19 cellular contexts compared by ENCODE assay signal in the genomic region with DNA sequence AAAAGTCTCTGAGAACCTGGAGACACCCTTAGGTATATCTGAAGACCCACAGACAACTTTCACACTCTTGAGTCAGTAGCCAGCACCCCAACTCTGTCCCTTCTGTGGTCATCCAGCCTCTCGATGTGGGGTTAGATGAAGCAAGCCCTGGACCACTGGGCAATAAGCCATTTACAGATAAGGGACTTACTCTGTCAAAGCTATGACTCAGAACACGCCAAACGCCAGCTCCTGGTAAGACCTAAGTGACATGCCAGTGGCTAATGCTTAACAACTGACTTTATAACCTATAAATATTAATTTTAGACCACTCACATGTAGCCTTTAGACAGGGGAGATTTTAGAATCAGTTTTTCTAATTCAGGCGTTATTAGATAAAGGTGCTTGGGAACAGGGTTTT.
A peak's percentile ranks its signal among the peaks of the same experiment; 100 is the strongest.
DNase-seq lines count a peak whose midpoint lies in the region; ATAC-seq and TF ChIP-seq lines count a peak whose summit lies in the region.
"Had no signal": no experiment of that assay in that cellular context is flagged by ENCODE, and none has a peak within 500 bp of the region (broad histone marks: within the 10 kb centered on the region; RNA-seq: fewer than 3 reads in every experiment).

No MANE protein-coding gene starts in this region.

- H3K27me3 ChIP-seq in mammary epithelial cell (ENCODE audit: insufficient read depth, low read length) (no peaks in the 10 kb centered on the region), adrenal gland (no peaks in the 10 kb centered on the region), upper lobe of right lung (no peaks in the 10 kb centered on the region)
- H3K27me3 ChIP-seq: BLaER1 treated with 17β-estradiol and CSF1 and Interleukin-3, amounts not matched to agents 10 nM and 100 nM had no signal

- H3K4me3 ChIP-seq in mammary epithelial cell (replicated peaks in 1 of 3; ENCODE audit: insufficient read depth in 1 of 3, low read depth in 2 of 3, low read length in 3 of 3) (no peak overlapping the region), adrenal gland (no peak overlapping the region), upper lobe of right lung (no peak overlapping the region)
- H3K4me3 ChIP-seq: BLaER1 treated with 17β-estradiol and CSF1 and Interleukin-3, amounts not matched to agents 10 nM and 100 nM; K562 had no signal

- peak; percentile 11 for DNase-seq in MCF 10A (ENCODE audit: unreplicated experiment)
- no peak for DNase-seq in mammary epithelial cell
- peak in 4 of 7 donors; percentile 14 to 47 (median 28) for DNase-seq in adrenal gland
- peak; percentile 42 for DNase-seq in glomerular visceral epithelial cell (ENCODE audit: extremely low spot score)
- no peak for DNase-seq in NCI-H446 (lab: John Stamatoyannopoulos, UW)
- DNase-seq in upper lobe of right lung: no peak
- DNase-seq: CD8-positive, alpha-beta memory T cell; DND-41; GF-D8; NCI-H1436; NCI-H2029; NCI-H2171 treated with DMSO at 0.1 percent for 48 hours; NCI-H748 treated with DMSO at 0.1 percent for 48 hours; SHP77 treated with DMSO at 0.1 percent for 48 hours had no signal

- ATAC-seq in GM18870 (IDR thresholded peaks at IDR 0.05; ENCODE audit: unreplicated experiment) (no peak), HG02588 (IDR thresholded peaks at IDR 0.05; ENCODE audit: unreplicated experiment) (no peak), upper lobe of right lung (no peak)
- ATAC-seq: K562 had no signal

- H3K27ac Mint-ChIP-seq in MCF 10A (ENCODE audit: low read depth, unreplicated experiment): no peak overlapping the region

- in situ Hi-C loops in mammary epithelial cell (cut with MboI; ENCODE audit: low sequenced_read_pairs in 2 of 2): no loop called here

- TF ChIP-seq POLR2A in adrenal gland (IDR thresholded peaks at IDR 0.05): no peak

- H3K36me3 ChIP-seq in mammary epithelial cell (ENCODE audit: insufficient read depth, low read length) (no peaks in the 10 kb centered on the region), adrenal gland (replicated peaks in 1 of 2) (no peaks in the 10 kb centered on the region), upper lobe of right lung (no peaks in the 10 kb centered on the region)
- H3K36me3 ChIP-seq: BLaER1 treated with 17β-estradiol and CSF1 and Interleukin-3, amounts not matched to agents 10 nM and 100 nM had no signal

- no peaks in the 10 kb centered on the region for H3K9me3 ChIP-seq in mammary epithelial cell (replicated peaks; ENCODE audit: insufficient read depth, low read length)
- H3K9me3 ChIP-seq in adrenal gland (replicated peaks in 1 of 3): no peaks in the 10 kb centered on the region
- H3K9me3 ChIP-seq in upper lobe of right lung: no peaks in the 10 kb centered on the region
- H3K9me3 ChIP-seq: BLaER1 treated with 17β-estradiol and CSF1 and Interleukin-3, amounts not matched to agents 10 nM and 100 nM had no signal

- no peak overlapping the region for H3K9ac ChIP-seq in mammary epithelial cell (ENCODE audit: insufficient read depth, low read length)
- H3K9ac ChIP-seq: BLaER1 treated with 17β-estradiol and CSF1 and Interleukin-3, amounts not matched to agents 10 nM and 100 nM had no signal

- H4K20me1 ChIP-seq in mammary epithelial cell (ENCODE audit: insufficient read depth, low read length): no peaks in the 10 kb centered on the region
- H4K20me1 ChIP-seq: BLaER1 treated with 17β-estradiol and CSF1 and Interleukin-3, amounts not matched to agents 10 nM and 100 nM had no signal

- no peak for TF ChIP-seq CTCF in MCF 10A (IDR thresholded peaks at IDR 0.05; ENCODE audit: unreplicated experiment)
- no peak for TF ChIP-seq CTCF in mammary epithelial cell (conservative IDR thresholded peaks at IDR 0.05 in 1 of 2, IDR thresholded peaks at IDR 0.05 in 1 of 2; ENCODE audit: extremely low read depth in 1 of 2, insufficient read depth in 1 of 2, low read depth in 1 of 2, low read length in 2 of 2)
- TF ChIP-seq CTCF in adrenal gland (IDR thresholded peaks at IDR 0.05): no peak
- TF ChIP-seq CTCF in upper lobe of right lung (IDR thresholded peaks at IDR 0.05): no peak

- no peak overlapping the region for H3K4me2 ChIP-seq in mammary epithelial cell (ENCODE audit: insufficient read depth, low read depth, low read length)
- H3K4me2 ChIP-seq: BLaER1 treated with 17β-estradiol and CSF1 and Interleukin-3, amounts not matched to agents 10 nM and 100 nM had no signal

- no peak overlapping the region for H3K27ac ChIP-seq in mammary epithelial cell (ENCODE audit: insufficient read depth, low read depth, low read length)
- H3K27ac ChIP-seq in adrenal gland: no peak overlapping the region
- H3K27ac ChIP-seq in upper lobe of right lung: no peak overlapping the region
- H3K27ac ChIP-seq: BLaER1 treated with 17β-estradiol and CSF1 and Interleukin-3, amounts not matched to agents 10 nM and 100 nM; HL-60 had no signal

- WGBS in mammary epithelial cell (ENCODE audit: low coverage, missing lambda C conversion rate): 65% methylated on average over 4 of the region's 4 CpGs
- 56 to 61% (median 58%) methylated on average over 4 of the region's 4 CpGs for WGBS in adrenal gland, 4 donors

- CTCF ChIA-PET in MCF 10A (lab: Yijun Ruan, JAX) (no interaction called here), mammary epithelial cell (lab: Charles Lee; ENCODE audit: low non-redundant PET) (no interaction called here)

- intact Hi-C loops in MCF 10A (cut with micrococcal nuclease): no loop called here
- intact Hi-C loops in mammary epithelial cell (cut with micrococcal nuclease): no loop called here
- intact Hi-C loops in adrenal gland (cut with DNase I): no loop called here
- intact Hi-C loops in upper lobe of right lung (cut with DNase I): no loop called here

- POLR2A ChIA-PET in MCF 10A (lab: Yijun Ruan, JAX): interaction anchor here (0.7 kb wide), 1 partner anchor 129 kb away, joined by 3 read pairs; no protein-coding TSS in a partner anchor

- H3K9me3 Mint-ChIP-seq in MCF 10A (ENCODE audit: unreplicated experiment): no peaks in the 10 kb centered on the region
- H3K9me3 Mint-ChIP-seq: CD8-positive, alpha-beta memory T cell had no signal

- H3K4me1 ChIP-seq in mammary epithelial cell (ENCODE audit: insufficient read depth, low read length) (no peaks in the 10 kb centered on the region), adrenal gland (replicated peaks in 1 of 2) (no peaks in the 10 kb centered on the region), upper lobe of right lung (no peaks in the 10 kb centered on the region)

- dilution Hi-C loops in mammary epithelial cell (cut with HindIII; ENCODE audit: low sequenced_read_pairs): no loop called here

- H3K27me3 Mint-ChIP-seq in MCF 10A (ENCODE audit: insufficient read depth, unreplicated experiment): no peaks in the 10 kb centered on the region

- H3K36me3 Mint-ChIP-seq in MCF 10A (ENCODE audit: insufficient read depth, unreplicated experiment): no peaks in the 10 kb centered on the region
- H3K36me3 Mint-ChIP-seq: CD8-positive, alpha-beta memory T cell had no signal

- H3K4me1 Mint-ChIP-seq in MCF 10A (ENCODE audit: insufficient read depth, unreplicated experiment): no peaks in the 10 kb centered on the region

- no peak overlapping the region for H3K4me3 Mint-ChIP-seq in MCF 10A (ENCODE audit: unreplicated experiment)
- H3K4me3 Mint-ChIP-seq: CD8-positive, alpha-beta memory T cell had no signal

- no TSS peak for BruUV-seq in MCF 10A (replicated peaks; lab: Mats Ljungman, UMichigan)
- BruUV-seq in mammary epithelial cell (replicated peaks; lab: Mats Ljungman, UMichigan): no TSS peak

- no peak overlapping the region for H2AFZ ChIP-seq in mammary epithelial cell (ENCODE audit: low read depth, low read length)

- no peaks in the 10 kb centered on the region for H3K79me2 ChIP-seq in mammary epithelial cell (ENCODE audit: insufficient read depth, low read length)

Comparison
In these comparisons a context has a peak if more than half of its experiments do, and no peak if none do; other contexts are left out.
1. DNase-seq: peak in MCF 10A (single experiment), adrenal gland (4 of 7) and glomerular visceral epithelial cell (single experiment); none in mammary epithelial cell (single experiment), NCI-H446 (0 of 2) and upper lobe of right lung (single experiment).